Comparison of ENCODE assay signal across 8 cellular contexts in genomic region chr9:111481885-111482636, GRCh38. TPM values are rescaled to one million over a fixed set of nuclear protein-coding genes. Genes with fewer than 3 reads are reported as not detected.
A peak's percentile ranks its signal among the peaks of the same experiment; 100 is the strongest.
DNase-seq lines count a peak whose midpoint lies in the region; ATAC-seq and TF ChIP-seq lines count a peak whose summit lies in the region.

No MANE protein-coding gene starts in this region.

- peaks cover 3% of the 10 kb centered on the region for H3K36me3 Mint-ChIP-seq in activated CD4-positive, alpha-beta memory T cell treated with anti-CD3 and anti-CD28 coated beads for 36 hours

- 48% methylated on average over 13 of the region's 13 CpGs for WGBS in right cardiac atrium
- WGBS in smooth muscle cell (ENCODE audit: low lambda C conversion rate), result 3% methylated on average over 13 of the region's 13 CpGs

- H3K36me3 ChIP-seq in smooth muscle cell (ENCODE audit: low read depth), result no peaks in the 10 kb centered on the region

- peaks cover 19% of the 10 kb centered on the region for H3F3A ChIP-seq in smooth muscle cell (ENCODE audit: low read depth)

- ATAC-seq in right cardiac atrium (no peak), HG03354 (IDR thresholded peaks at IDR 0.05; ENCODE audit: poor library complexity, severe bottlenecking, unreplicated experiment) (no peak), GM18867 (IDR thresholded peaks at IDR 0.05; ENCODE audit: unreplicated experiment) (no peak)

- H3K27ac Mint-ChIP-seq in activated CD4-positive, alpha-beta memory T cell treated with anti-CD3 and anti-CD28 coated beads for 36 hours, result peak overlapping the region; percentile 81

- H3K4me2 ChIP-seq in smooth muscle cell, result peak overlapping the region; percentile 86

- peaks cover 60% of the 10 kb centered on the region for H3K79me2 ChIP-seq in smooth muscle cell (ENCODE audit: low read depth)

- H4K20me1 ChIP-seq in smooth muscle cell (ENCODE audit: low read depth), result peaks cover 55% of the 10 kb centered on the region

- CTCF ChIA-PET in activated CD4-positive, alpha-beta memory T cell treated with anti-CD3 and anti-CD28 coated beads for 36 hours (lab: Charles Lee), result no interaction called here

- peak overlapping the region; percentile 93 for H3K9ac ChIP-seq in smooth muscle cell (ENCODE audit: low read depth)

- H3K9me3 ChIP-seq in right cardiac atrium (ENCODE audit: control insufficient read depth, low read length) (no peaks in the 10 kb centered on the region), smooth muscle cell (replicated peaks; ENCODE audit: low read depth) (no peaks in the 10 kb centered on the region)

- H3K4me1 ChIP-seq in right cardiac atrium (ENCODE audit: control insufficient read depth, insufficient read depth, low read length) (no peaks in the 10 kb centered on the region), smooth muscle cell (ENCODE audit: low read depth) (peaks cover 11% of the 10 kb centered on the region)

- DNase-seq in DMS 273 treated with DMSO at 0.1 percent for 48 hours (lab: John Stamatoyannopoulos, UW) (peak; percentile 60), KG1 (lab: John Stamatoyannopoulos, UW) (peak; percentile 58), right cardiac atrium (no peak), smooth muscle cell (lab: John Stamatoyannopoulos, UW; ENCODE audit: unreplicated experiment) (no peak), NCI-H1436 treated with DMSO at 0.1 percent for 48 hours (lab: John Stamatoyannopoulos, UW) (no peak)
- no peak for DNase-seq in activated CD4-positive, alpha-beta memory T cell treated with anti-CD3 and anti-CD28 coated beads for 36 hours

- H3K4me3 ChIP-seq in right cardiac atrium (ENCODE audit: low read length) (peak overlapping the region; percentile 85), smooth muscle cell (peak overlapping the region; percentile 94)

- peak overlapping the region; percentile 79 for H3K4me3 Mint-ChIP-seq in activated CD4-positive, alpha-beta memory T cell treated with anti-CD3 and anti-CD28 coated beads for 36 hours

- peak overlapping the region; percentile 97 for H2AFZ ChIP-seq in smooth muscle cell (ENCODE audit: low read depth)

- no peaks in the 10 kb centered on the region for H3K27me3 Mint-ChIP-seq in activated CD4-positive, alpha-beta memory T cell treated with anti-CD3 and anti-CD28 coated beads for 36 hours

- no peak for TF ChIP-seq CTCF in smooth muscle cell (IDR thresholded peaks at IDR 0.05; ENCODE audit: borderline replicate concordance, insufficient read depth, poor library complexity, severe bottlenecking)

- H3K27ac ChIP-seq in right cardiac atrium (ENCODE audit: low read length) (peak overlapping the region; percentile 78), smooth muscle cell (ENCODE audit: low read depth) (peak overlapping the region; percentile 94)

- peaks cover 43% of the 10 kb centered on the region for H3K4me1 Mint-ChIP-seq in activated CD4-positive, alpha-beta memory T cell treated with anti-CD3 and anti-CD28 coated beads for 36 hours (ENCODE audit: low read depth)

- no peaks in the 10 kb centered on the region for H3K9me3 Mint-ChIP-seq in activated CD4-positive, alpha-beta memory T cell treated with anti-CD3 and anti-CD28 coated beads for 36 hours

- intact Hi-C loops in activated CD4-positive, alpha-beta memory T cell treated with anti-CD3 and anti-CD28 coated beads for 36 hours (cut with micrococcal nuclease), result loop anchor here (1.0 to 10.0 kb wide), 6 partner anchors 43 to 1507 kb away; partner anchors contain the start of genes TXN, UGCG and ZNF483
- intact Hi-C loops in right cardiac atrium (cut with DNase I), result loop anchor here in 1 of 4 donors (5.0 kb wide), 1 partner anchor 145 kb away; no protein-coding TSS in a partner anchor

- POLR2A ChIA-PET in activated CD4-positive, alpha-beta memory T cell treated with anti-CD3 and anti-CD28 coated beads for 36 hours (lab: Charles Lee), result interaction anchor here (1.4 to 1.8 kb wide), 2 partner anchors 61 to 149 kb away, joined by 3 to 7 read pairs; partner anchors contain the start of gene DNAJC25

- H3K27me3 ChIP-seq in right cardiac atrium (ENCODE audit: control insufficient read depth, insufficient read depth) (no peaks in the 10 kb centered on the region), smooth muscle cell (ENCODE audit: low read depth) (no peaks in the 10 kb centered on the region)

RNA-seq across cellular contexts. Expression of gene ECPAS, which starts 2.1 kb away (rescaled TPM):
- 10 to 100 TPM; 66.5 to 67.0 TPM for total RNA-seq in activated CD4-positive, alpha-beta memory T cell treated with anti-CD3 and anti-CD28 coated beads for 36 hours
- 10 to 100 TPM; 85.4 to 99.1 (median 90.5) TPM for total RNA-seq in right cardiac atrium
- 24.3 TPM for polyA plus RNA-seq in right cardiac atrium
- total RNA-seq in smooth muscle cell, result 53.7 and 62.2 TPM in 2 replicates
- polyA plus RNA-seq in smooth muscle cell, result 24.1 and 32.1 TPM in 2 replicates

RNA-seq across cellular contexts. Expression of gene ZNF483, which starts 42.9 kb away (rescaled TPM):
- 1 to 10 TPM; 2.9 to 3.4 TPM for total RNA-seq in activated CD4-positive, alpha-beta memory T cell treated with anti-CD3 and anti-CD28 coated beads for 36 hours
- 10 to 100 TPM in 3 of 4 donors, 1 to 10 TPM in 1; 9.6 to 14.7 (median 10.7) TPM for total RNA-seq in right cardiac atrium
- polyA plus RNA-seq in right cardiac atrium, result 1.5 TPM
- 0.54 and 0.67 TPM in 2 replicates for total RNA-seq in smooth muscle cell
- polyA plus RNA-seq in smooth muscle cell, result 0.31 and 0.53 TPM in 2 replicates

Comparison
In these comparisons a context has a peak if more than half of its experiments do, and no peak if none do; other contexts are left out.
1. DNase-seq: peak in DMS 273 treated with DMSO at 0.1 percent for 48 hours (single experiment) and KG1 (single experiment); none in activated CD4-positive, alpha-beta memory T cell treated with anti-CD3 and anti-CD28 coated beads for 36 hours (single experiment), right cardiac atrium (0 of 3), smooth muscle cell (single experiment) and NCI-H1436 treated with DMSO at 0.1 percent for 48 hours (single experiment).